Comparison of ENCODE assay signal across 18 cellular contexts in the genomic region with DNA sequence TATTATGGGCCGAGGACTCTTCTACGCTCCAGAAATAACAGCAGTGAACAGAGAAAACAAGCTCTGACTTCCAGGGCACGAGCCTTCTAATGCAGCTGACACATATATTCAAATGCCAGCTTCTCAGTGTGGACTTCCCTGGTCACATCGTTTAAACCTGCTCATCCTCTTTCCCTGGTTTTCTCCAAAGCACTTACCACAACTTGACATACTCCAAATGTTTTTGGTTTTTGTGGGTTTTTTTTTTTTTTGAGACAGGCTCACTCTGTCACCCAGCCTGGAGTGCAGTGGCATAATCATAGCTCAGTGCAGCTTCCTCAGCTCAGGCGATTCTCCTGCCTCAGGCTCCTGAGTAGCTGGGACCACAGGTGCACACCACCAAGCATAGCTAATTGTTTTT.
A peak's percentile ranks its signal among the peaks of the same experiment; 100 is the strongest.
DNase-seq lines count a peak whose midpoint lies in the region; ATAC-seq, FAIRE-seq and TF ChIP-seq lines count a peak whose summit lies in the region.
"Had no signal": no experiment of that assay in that cellular context is flagged by ENCODE, and none has a peak within 500 bp of the region (broad histone marks: within the 10 kb centered on the region; RNA-seq: fewer than 3 reads in every experiment).

No MANE protein-coding gene starts in this region.

- FAIRE-seq in urothelium cell line (lab: Jason Lieb, UNC): no peak
- FAIRE-seq: A204.1, endometrium had no signal

- H3K4me3 ChIP-seq in heart left ventricle (no peak overlapping the region), RWPE2 (ENCODE audit: severe bottlenecking) (no peak overlapping the region)
- H3K4me3 ChIP-seq: tibial artery had no signal

- no peak for TF ChIP-seq POLR2A in heart left ventricle (IDR thresholded peaks at IDR 0.05)

- TF ChIP-seq CTCF in heart left ventricle (IDR thresholded peaks at IDR 0.05) (no peak), RWPE2 (IDR thresholded peaks at IDR 0.05; ENCODE audit: poor library complexity, severe bottlenecking) (no peak)

- H3K36me3 ChIP-seq in heart left ventricle: no peaks in the 10 kb centered on the region
- no peaks in the 10 kb centered on the region for H3K36me3 ChIP-seq in RWPE2 (ENCODE audit: low read depth)
- H3K36me3 ChIP-seq: tibial artery had no signal

- intact Hi-C loops in heart left ventricle (cut with DNase I): loop anchor here in 2 of 10 donors (5.0 to 10.0 kb wide), 2 partner anchors 76 to 88 kb away; no protein-coding TSS in a partner anchor
- intact Hi-C loops in cardiac septum (cut with DNase I): no loop called here

- no peak for DNase-seq in heart left ventricle
- DNase-seq in cardiac septum (ENCODE audit: low spot score): no peak
- DNase-seq in RWPE2 (ENCODE audit: low spot score): no peak
- DNase-seq in hepatic stellate cell (ENCODE audit: low spot score): peak; percentile 79
- DNase-seq in urothelium cell line (ENCODE audit: low spot score): peak; percentile 43
- no peak for DNase-seq in T-helper 9 cell
- DNase-seq in DMS114 treated with DMSO at 0.1 percent for 48 hours (lab: John Stamatoyannopoulos, UW; ENCODE audit: unreplicated experiment): no peak
- DNase-seq in NCI-H1417 treated with DMSO at 0.1 percent for 48 hours (lab: John Stamatoyannopoulos, UW): no peak
- DNase-seq: activated CD4-positive, CD25-positive, alpha-beta regulatory T cell treated with anti-CD3 and anti-CD28 coated beads, Interleukin-2, amount 50 U/mL, for 72 hours; activated naive CD4-positive, alpha-beta T cell treated with anti-CD3 and anti-CD28 coated beads, Interleukin-2, amount 10 ng/mL, durations not matched to agents 7 days and 5 days; central memory CD4-positive, alpha-beta T cell; DMS 273 treated with DMSO at 0.1 percent for 48 hours; H9; KBM-7; NCI-H446 treated with DMSO at 0.1 percent for 48 hours; tibial artery had no signal

- H3K27ac ChIP-seq in heart left ventricle (peak overlapping the region; percentile 66 to 96 (median 88)), RWPE2 (ENCODE audit: poor library complexity, severe bottlenecking) (peak overlapping the region; percentile 70)

- 49 to 63% (median 54%) methylated on average over 5 of the region's 5 CpGs for WGBS in heart left ventricle, 4 donors

- no peak for ATAC-seq in heart left ventricle
- no peak for ATAC-seq in RWPE2 (ENCODE audit: low read depth)

- H3K4me1 ChIP-seq in heart left ventricle (peaks cover 4 to 98% (median 53%) of the 10 kb centered on the region in 12 donors), RWPE2 (ENCODE audit: insufficient read depth, poor library complexity, severe bottlenecking) (peaks cover 54% of the 10 kb centered on the region)

- H3K9me3 ChIP-seq in heart left ventricle: no peaks in the 10 kb centered on the region
- H3K9me3 ChIP-seq in RWPE2 (ENCODE audit: severe bottlenecking): no peaks in the 10 kb centered on the region
- H3K9me3 ChIP-seq: tibial artery had no signal

- H3K27me3 ChIP-seq in heart left ventricle (no peaks in the 10 kb centered on the region), RWPE2 (ENCODE audit: insufficient read depth, poor library complexity, severe bottlenecking) (no peaks in the 10 kb centered on the region)
- H3K27me3 ChIP-seq: tibial artery had no signal

Comparison
In these comparisons a context has a peak if more than half of its experiments do, and no peak if none do; other contexts are left out.
1. DNase-seq: peak in hepatic stellate cell (single experiment) and urothelium cell line (single experiment); none in heart left ventricle (0 of 5), cardiac septum (single experiment), RWPE2 (single experiment), T-helper 9 cell (single experiment), DMS114 treated with DMSO at 0.1 percent for 48 hours (single experiment) and NCI-H1417 treated with DMSO at 0.1 percent for 48 hours (single experiment).